ENCODE assay signal across 10 cellular contexts in genomic region chr17:76563309-76563708, GRCh38. TPM values are rescaled to one million over a fixed set of nuclear protein-coding genes. Genes with fewer than 3 reads are reported as not detected.
A peak's percentile ranks its signal among the peaks of the same experiment; 100 is the strongest.
DNase-seq lines count a peak whose midpoint lies in the region; ATAC-seq and TF ChIP-seq lines count a peak whose summit lies in the region.
"Not testable (repeated sequence)": the region's sequence is repeated elsewhere in the genome, so short reads cannot be mapped to it uniquely, and the experiment has no call there.
"Had no signal": no experiment of that assay in that cellular context is flagged by ENCODE, and none has a peak within 500 bp of the region (broad histone marks: within the 10 kb centered on the region; RNA-seq: fewer than 3 reads in every experiment).

No MANE protein-coding gene starts in this region.

- H3K4me1 ChIP-seq in A673 (ENCODE audit: insufficient read depth, low read length, poor library complexity, severe bottlenecking) (peaks cover 34% of the 10 kb centered on the region), Loucy (ENCODE audit: insufficient read depth, low read length, poor library complexity, severe bottlenecking) (peaks cover 40% of the 10 kb centered on the region), psoas muscle (peaks cover 74% of the 10 kb centered on the region), subcutaneous abdominal adipose tissue (ENCODE audit: control insufficient read depth in 5 of 5, insufficient read depth in 5 of 5, low read length in 5 of 5) (peaks cover 13 to 56% (median 48%) of the 10 kb centered on the region in 5 donors)

- H3F3A ChIP-seq in Loucy (ENCODE audit: low read depth) = not testable (repeated sequence)

- not testable (repeated sequence) for H3K27ac ChIP-seq in A673 (ENCODE audit: low read depth, low read length, poor library complexity, severe bottlenecking)
- H3K27ac ChIP-seq in epithelial cell of prostate (peak overlapping the region; percentile 85), psoas muscle (peak overlapping the region; percentile 72), subcutaneous abdominal adipose tissue (ENCODE audit: low read depth, low read length) (peak overlapping the region; percentile 18)

- H3K27me3 Mint-ChIP-seq in activated B cell treated with CpG ODN at 0.5 μM for 24 hours; activated T-cell treated with anti-CD3 and anti-CD28 coated beads, Interleukin-2, amount 50 U/mL, for 72 hours (ENCODE audit: low read depth); activated naive CD8-positive, alpha-beta T cell treated with anti-CD3 and anti-CD28 coated beads, Interleukin-2, amount 50 U/mL, for 24 hours: not testable (repeated sequence)

- not testable (repeated sequence) for TF ChIP-seq CTCF in A673 (conservative IDR thresholded peaks at IDR 0.05; ENCODE audit: low read depth, low read length); Loucy (conservative IDR thresholded peaks at IDR 0.05; ENCODE audit: low read length); activated B cell treated with CpG ODN at 0.5 μM for 24 hours (IDR thresholded peaks at IDR 0.05); psoas muscle (IDR thresholded peaks at IDR 0.05)

- ATAC-seq in activated B cell treated with CpG ODN at 0.5 μM for 24 hours (ENCODE audit: low read depth); activated T-cell treated with anti-CD3 and anti-CD28 coated beads, Interleukin-2, amount 50 U/mL, for 72 hours (replicated peaks in 1 of 2); activated naive CD8-positive, alpha-beta T cell treated with anti-CD3 and anti-CD28 coated beads, Interleukin-2, amount 50 U/mL, for 24 hours; psoas muscle: not testable (repeated sequence)

- not testable (repeated sequence) for DNase-seq in A673 (ENCODE audit: low spot score); activated B cell treated with CpG ODN at 0.5 μM for 24 hours; activated T-cell treated with anti-CD3 and anti-CD28 coated beads, Interleukin-2, amount 50 U/mL, for 72 hours; activated naive CD8-positive, alpha-beta T cell treated with anti-CD3 and anti-CD28 coated beads, Interleukin-2, amount 50 U/mL, for 24 hours; epithelial cell of prostate (ENCODE audit: low read depth, low spot score); psoas muscle

- not testable (repeated sequence) for H3K9me3 Mint-ChIP-seq in activated B cell treated with CpG ODN at 0.5 μM for 24 hours; activated T-cell treated with anti-CD3 and anti-CD28 coated beads, Interleukin-2, amount 50 U/mL, for 72 hours; activated naive CD8-positive, alpha-beta T cell treated with anti-CD3 and anti-CD28 coated beads, Interleukin-2, amount 50 U/mL, for 24 hours

- H3K9me3 ChIP-seq in A673 (ENCODE audit: low read depth, low read length, poor library complexity, severe bottlenecking); Loucy (ENCODE audit: insufficient read depth, low read depth, low read length); psoas muscle; subcutaneous abdominal adipose tissue (ENCODE audit: control insufficient read depth in 5 of 5, low read length in 5 of 5): not testable (repeated sequence)

- peak overlapping the region; percentile 17 for H3K4me3 Mint-ChIP-seq in activated B cell treated with CpG ODN at 0.5 μM for 24 hours
- H3K4me3 Mint-ChIP-seq in activated T-cell treated with anti-CD3 and anti-CD28 coated beads, Interleukin-2, amount 50 U/mL, for 72 hours = peak overlapping the region in 1 of 2 donors; percentile 65
- peak overlapping the region; percentile 39 for H3K4me3 Mint-ChIP-seq in activated naive CD8-positive, alpha-beta T cell treated with anti-CD3 and anti-CD28 coated beads, Interleukin-2, amount 50 U/mL, for 24 hours

- peak overlapping the region; percentile 92 for H3K4me2 ChIP-seq in Loucy (ENCODE audit: low read depth, low read length, poor library complexity, severe bottlenecking)

- not testable (repeated sequence) for H3K9ac ChIP-seq in Loucy (ENCODE audit: low read depth, low read length, poor library complexity, severe bottlenecking); subcutaneous abdominal adipose tissue (ENCODE audit: low read length in 5 of 5)

- CTCF ChIA-PET in A673 (lab: Charles Lee); activated B cell treated with CpG ODN at 0.5 μM for 24 hours (lab: Charles Lee): not testable (repeated sequence)

- H2AFZ ChIP-seq in Loucy (ENCODE audit: low read length) = not testable (repeated sequence)

- peaks cover 70% of the 10 kb centered on the region for H3K79me2 ChIP-seq in Loucy (ENCODE audit: insufficient read depth, low read length)

- H3K4me1 Mint-ChIP-seq in activated B cell treated with CpG ODN at 0.5 μM for 24 hours = peaks cover 64% of the 10 kb centered on the region
- H3K4me1 Mint-ChIP-seq in activated T-cell treated with anti-CD3 and anti-CD28 coated beads, Interleukin-2, amount 50 U/mL, for 72 hours (ENCODE audit: low read depth) = peaks cover 91% of the 10 kb centered on the region
- peaks cover 78% of the 10 kb centered on the region for H3K4me1 Mint-ChIP-seq in activated naive CD8-positive, alpha-beta T cell treated with anti-CD3 and anti-CD28 coated beads, Interleukin-2, amount 50 U/mL, for 24 hours

- not testable (repeated sequence) for H3K4me3 ChIP-seq in A673 (ENCODE audit: low read depth, low read length, poor library complexity, severe bottlenecking); Loucy (ENCODE audit: low read length, poor library complexity, severe bottlenecking); psoas muscle; subcutaneous abdominal adipose tissue (ENCODE audit: low read depth in 1 of 5, low read length in 5 of 5)

- TSS peak; percentile 1 for BruUV-seq in A673 (replicated peaks; lab: Mats Ljungman, UMichigan)

- H3K27ac Mint-ChIP-seq in activated B cell treated with CpG ODN at 0.5 μM for 24 hours = not testable (repeated sequence)
- H3K27ac Mint-ChIP-seq in activated T-cell treated with anti-CD3 and anti-CD28 coated beads, Interleukin-2, amount 50 U/mL, for 72 hours = peak overlapping the region; percentile 83
- H3K27ac Mint-ChIP-seq in activated naive CD8-positive, alpha-beta T cell treated with anti-CD3 and anti-CD28 coated beads, Interleukin-2, amount 50 U/mL, for 24 hours = peak overlapping the region; percentile 19

- intact Hi-C loops in A673 (cut with micrococcal nuclease; ENCODE audit: unreplicated experiment) = loop anchor here (5.0 to 10.0 kb wide), 2 partner anchors 59 to 151 kb away; partner anchors contain the start of gene MXRA7
- intact Hi-C loops in activated B cell treated with CpG ODN at 0.5 μM for 24 hours (cut with micrococcal nuclease); psoas muscle (cut with DNase I): not testable (repeated sequence)

- peaks cover 69% of the 10 kb centered on the region for H3K36me3 Mint-ChIP-seq in activated B cell treated with CpG ODN at 0.5 μM for 24 hours (ENCODE audit: low read depth)
- peaks cover 12 to 38% of the 10 kb centered on the region in 2 donors for H3K36me3 Mint-ChIP-seq in activated T-cell treated with anti-CD3 and anti-CD28 coated beads, Interleukin-2, amount 50 U/mL, for 72 hours (ENCODE audit: insufficient read depth in 2 of 2)
- peaks cover 74% of the 10 kb centered on the region for H3K36me3 Mint-ChIP-seq in activated naive CD8-positive, alpha-beta T cell treated with anti-CD3 and anti-CD28 coated beads, Interleukin-2, amount 50 U/mL, for 24 hours (ENCODE audit: low read depth)

- not testable (repeated sequence) for H3K27me3 ChIP-seq in A673 (replicated peaks; ENCODE audit: insufficient read depth, low read depth, low read length, poor library complexity); Loucy (ENCODE audit: insufficient read depth, low read length, poor library complexity, severe bottlenecking); psoas muscle (ENCODE audit: insufficient read depth in 3 of 3, low read length in 2 of 3); subcutaneous abdominal adipose tissue (ENCODE audit: control insufficient read depth in 5 of 5, insufficient read depth in 4 of 5, low read length in 5 of 5)

- H3K9me2 ChIP-seq in Loucy (replicated peaks; ENCODE audit: low read depth, low read length) = not testable (repeated sequence)

- POLR2A ChIA-PET in A673 (lab: Charles Lee; ENCODE audit: low non-redundant PET) = interaction anchor here (0.7 kb wide), 1 partner anchor 10 kb away, joined by 4 read pairs; no protein-coding TSS in a partner anchor
- POLR2A ChIA-PET in activated B cell treated with CpG ODN at 0.5 μM for 24 hours (lab: Charles Lee) = interaction anchor here (0.7 kb wide), 1 partner anchor 158 kb away, joined by 3 read pairs; no protein-coding TSS in a partner anchor

- peaks cover 82% of the 10 kb centered on the region for H3K36me3 ChIP-seq in A673 (ENCODE audit: insufficient read depth, low read length, poor library complexity, severe bottlenecking)
- H3K36me3 ChIP-seq in Loucy (ENCODE audit: insufficient read depth, low read length) = peaks cover 33% of the 10 kb centered on the region; the same call in 1 of the 2 replicates
- H3K36me3 ChIP-seq in psoas muscle (ENCODE audit: insufficient read depth in 1 of 2, low read depth in 1 of 2) = peaks cover 0 to 70% of the 10 kb centered on the region in 2 donors
- H3K36me3 ChIP-seq in subcutaneous abdominal adipose tissue (ENCODE audit: control insufficient read depth in 5 of 5, insufficient read depth in 5 of 5, low read length in 5 of 5) = peaks cover 0 to 33% (median 17%) of the 10 kb centered on the region in 5 donors

- WGBS in psoas muscle, 3 donors = 67 to 84% (median 68%) methylated on average over 2 of the region's 3 CpGs

- peaks cover 76% of the 10 kb centered on the region for H4K20me1 ChIP-seq in Loucy (ENCODE audit: insufficient read depth, low read length, poor library complexity, severe bottlenecking)

RNA-seq across cellular contexts. Expression of gene ST6GALNAC2, which starts 22.4 kb away (rescaled TPM):
- total RNA-seq in A673 (2021) (not detected in 2 replicates), activated B cell treated with CpG ODN at 0.5 μM for 24 hours (not detected in 2 replicates), psoas muscle (10 to 100 TPM in 3 of 4 donors, 1 to 10 TPM in 1; 8.1 to 17.8 (median 13.0) TPM)
- total RNA-seq in activated T-cell treated with anti-CD3 and anti-CD28 coated beads, Interleukin-2, amount 50 U/mL, for 72 hours = 1 to 10 TPM; 1.0 to 1.2 TPM
- polyA plus RNA-seq in psoas muscle = 1 to 10 TPM; 1.2 to 8.7 (median 7.6) TPM

RNA-seq across cellular contexts. Expression of gene PRCD, which starts 23.5 kb away (rescaled TPM):
- total RNA-seq in A673 (2021) = not detected in 2 replicates
- 5.3 and 5.5 TPM in 2 replicates for total RNA-seq in activated B cell treated with CpG ODN at 0.5 μM for 24 hours
- 1 to 10 TPM; 1.1 to 1.5 TPM for total RNA-seq in activated T-cell treated with anti-CD3 and anti-CD28 coated beads, Interleukin-2, amount 50 U/mL, for 72 hours
- total RNA-seq in psoas muscle = 1 to 10 TPM in 2 of 4 donors, under 1 TPM in 2; 0.18 to 1.7 (median 1.0) TPM
- polyA plus RNA-seq in psoas muscle = 1 to 10 TPM; 1.2 to 1.6 (median 1.3) TPM
- total RNA-seq: Calu3, NCI-H460 had no signal

RNA-seq across cellular contexts. Expression of gene CYGB, which starts 25.8 kb away (rescaled TPM):
- 0.56 and 0.61 TPM in 2 replicates for total RNA-seq in A673 (2021)
- total RNA-seq in activated B cell treated with CpG ODN at 0.5 μM for 24 hours = 0.44 and 0.49 TPM in 2 replicates
- total RNA-seq in activated T-cell treated with anti-CD3 and anti-CD28 coated beads, Interleukin-2, amount 50 U/mL, for 72 hours = under 1 TPM in 1 of 2 donors, not detected in 1; 0.44 TPM
- total RNA-seq in psoas muscle = 10 to 100 TPM in 3 of 4 donors, 1 to 10 TPM in 1; 9.5 to 14.6 (median 11.9) TPM
- 10 to 100 TPM in 1 of 3 donors, 1 to 10 TPM in 2; 6.4 to 12.6 (median 8.1) TPM for polyA plus RNA-seq in psoas muscle
- total RNA-seq: Calu3 had no signal
